In the genomic region with DNA sequence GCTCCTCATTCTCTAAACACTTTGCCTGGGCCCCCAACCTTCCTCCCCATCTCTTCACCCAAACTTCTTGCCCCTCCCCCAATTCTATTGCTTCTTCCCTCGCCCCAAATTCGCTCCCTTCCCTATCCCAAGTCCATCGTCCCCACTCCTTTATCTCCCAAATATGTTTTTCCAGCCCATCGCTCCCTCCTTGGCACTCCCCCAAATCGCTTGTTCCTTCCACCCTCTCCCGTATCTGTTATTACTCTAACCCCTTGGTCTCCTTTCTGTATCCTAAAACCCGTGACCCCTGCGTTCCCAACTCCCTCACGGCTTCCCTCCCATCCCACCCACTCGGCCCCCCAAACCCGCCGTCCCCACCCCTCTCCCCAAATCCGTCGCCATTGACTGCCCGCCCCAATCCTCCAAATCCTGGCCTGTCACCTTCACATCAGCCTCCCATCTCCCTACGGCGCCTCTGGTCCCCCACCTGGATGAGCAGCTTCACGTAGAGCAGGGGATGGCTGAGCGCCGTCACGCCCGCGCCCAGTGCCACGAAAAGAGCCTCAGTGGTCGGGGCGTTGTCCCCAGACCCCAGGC, we compare ENCODE assay signal across 9 cellular contexts. TPM values are rescaled to one million over a fixed set of nuclear protein-coding genes. Genes with fewer than 3 reads are reported as not detected.
DNase-seq lines count a peak whose midpoint lies in the region; TF ChIP-seq lines count a peak whose summit lies in the region.
"Had no signal": no experiment of that assay in that cellular context is flagged by ENCODE, and none has a peak within 500 bp of the region (broad histone marks: within the 10 kb centered on the region; RNA-seq: fewer than 3 reads in every experiment).

No MANE protein-coding gene starts in this region.

- no peaks in the 10 kb centered on the region for H3K27me3 Mint-ChIP-seq in activated CD4-positive, alpha-beta T cell treated with anti-CD3 and anti-CD28 coated beads, Interleukin-2, amount 10 ng/mL, durations not matched to agents 7 days and 5 days
- H3K27me3 Mint-ChIP-seq in HFFc6 (ENCODE audit: insufficient read depth), result no peaks in the 10 kb centered on the region; the same call in 1 of the 2 replicates
- H3K27me3 Mint-ChIP-seq: activated naive CD8-positive, alpha-beta T cell had no signal

- H3K36me3 Mint-ChIP-seq in activated CD4-positive, alpha-beta T cell treated with anti-CD3 and anti-CD28 coated beads, Interleukin-2, amount 10 ng/mL, durations not matched to agents 7 days and 5 days (ENCODE audit: low read depth), result peaks cover 10% of the 10 kb centered on the region
- H3K36me3 Mint-ChIP-seq in HFFc6 (ENCODE audit: low read depth), result peaks cover 2% of the 10 kb centered on the region; the same call in 1 of the 2 replicates

- peak overlapping the region; percentile 80 for H3K27ac ChIP-seq in RWPE1
- peak overlapping the region; percentile 75 for H3K27ac ChIP-seq in thymus (ENCODE audit: low read depth)

- peak overlapping the region; percentile 87 for H3K4me3 ChIP-seq in iPS-11a (ENCODE audit: low read depth, low read length)
- H3K4me3 ChIP-seq in thymus (ENCODE audit: low read length), result peak overlapping the region; percentile 99

- POLR2A ChIA-PET in activated CD4-positive, alpha-beta T cell treated with anti-CD3 and anti-CD28 coated beads, Interleukin-2, amount 10 ng/mL, durations not matched to agents 7 days and 5 days (lab: Charles Lee), result no interaction called here
- POLR2A ChIA-PET in RWPE1 (lab: Yijun Ruan, JAX; ENCODE audit: low non-redundant PET), result interaction anchor here (0.6 to 1.1 kb wide), 2 partner anchors 17 to 109 kb away, joined by 3 to 4 read pairs; no protein-coding TSS in a partner anchor

- H3K4me1 Mint-ChIP-seq in activated CD4-positive, alpha-beta T cell treated with anti-CD3 and anti-CD28 coated beads, Interleukin-2, amount 10 ng/mL, durations not matched to agents 7 days and 5 days, result peaks cover 31% of the 10 kb centered on the region
- H3K4me1 Mint-ChIP-seq in HFFc6 (ENCODE audit: low read depth), result peaks cover 33% of the 10 kb centered on the region

- H3K9me3 ChIP-seq in thymus (ENCODE audit: control insufficient read depth), result no peaks in the 10 kb centered on the region

- peaks cover 13% of the 10 kb centered on the region for H3K4me1 ChIP-seq in thymus (ENCODE audit: control insufficient read depth, insufficient read depth, low read length)

- H3K4me3 Mint-ChIP-seq in activated CD4-positive, alpha-beta T cell treated with anti-CD3 and anti-CD28 coated beads, Interleukin-2, amount 10 ng/mL, durations not matched to agents 7 days and 5 days, result no peak overlapping the region
- H3K4me3 Mint-ChIP-seq in HFFc6, result no peak overlapping the region

- TF ChIP-seq CTCF in RWPE1 (conservative IDR thresholded peaks at IDR 0.05; ENCODE audit: low read depth) (no peak), HFFc6 (IDR thresholded peaks at IDR 0.05) (no peak)

- no peak overlapping the region for H3K27ac Mint-ChIP-seq in activated CD4-positive, alpha-beta T cell treated with anti-CD3 and anti-CD28 coated beads, Interleukin-2, amount 10 ng/mL, durations not matched to agents 7 days and 5 days
- no peak overlapping the region for H3K27ac Mint-ChIP-seq in HFFc6
- H3K27ac Mint-ChIP-seq: activated naive CD8-positive, alpha-beta T cell had no signal

- peak; percentile 18 for DNase-seq in activated CD4-positive, alpha-beta T cell treated with anti-CD3 and anti-CD28 coated beads, Interleukin-2, amount 10 ng/mL, durations not matched to agents 7 days and 5 days
- no peak for DNase-seq in activated CD4-positive, alpha-beta T cell treated with anti-CD3 and anti-CD28 coated beads for 48 hours
- DNase-seq in RWPE1 (ENCODE audit: low spot score) (no peak), HFFc6 (no peak), amniotic stem cell (lab: John Stamatoyannopoulos, UW) (no peak)
- DNase-seq in activated effector memory CD4-positive, alpha-beta T cell treated with Interleukin-2 at 50 U/mL for 16 hours, result no peak

- H3K9me3 Mint-ChIP-seq in activated CD4-positive, alpha-beta T cell treated with anti-CD3 and anti-CD28 coated beads, Interleukin-2, amount 10 ng/mL, durations not matched to agents 7 days and 5 days, result no peaks in the 10 kb centered on the region
- no peaks in the 10 kb centered on the region for H3K9me3 Mint-ChIP-seq in HFFc6

- CTCF ChIA-PET in activated CD4-positive, alpha-beta T cell treated with anti-CD3 and anti-CD28 coated beads, Interleukin-2, amount 10 ng/mL, durations not matched to agents 7 days and 5 days (lab: Charles Lee), result interaction anchor here (0.6 to 1.4 kb wide), 5 partner anchors 9 to 99 kb away, joined by 3 to 7 read pairs (median 3); a partner anchor contains a TSS
- CTCF ChIA-PET in RWPE1 (lab: Yijun Ruan, JAX), result interaction anchor here (0.9 to 1.5 kb wide), 3 partner anchors 16 to 65 kb away, joined by 3 to 9 read pairs (median 4); no protein-coding TSS in a partner anchor

- H3K36me3 ChIP-seq in thymus (ENCODE audit: control insufficient read depth, insufficient read depth), result peaks cover 12% of the 10 kb centered on the region

- H3K27me3 ChIP-seq in thymus (ENCODE audit: control insufficient read depth, insufficient read depth), result no peaks in the 10 kb centered on the region

- under 1% methylated on average over 26 of the region's 26 CpGs for WGBS in thymus

RNA-seq across cellular contexts. Expression of a gene that starts 0.5 kb away (rescaled TPM):
- 100 to 1,000 TPM in 1 of 2 experiments, 10 to 100 TPM in 1; 94.7 to 107 TPM for total RNA-seq in activated CD4-positive, alpha-beta T cell treated with anti-CD3 and anti-CD28 coated beads, Interleukin-2, amount 10 ng/mL, durations not matched to agents 7 days and 5 days
- polyA plus RNA-seq in thymus, result 152 TPM
- total RNA-seq in HFFc6 (2021; fragmentation: NEBNext Ultra II Directional; extraction: Animal tissue kit (Norgen Biotek cat#: 25700)), result 100 to 1,000 TPM; 263 to 301 (median 281) TPM

RNA-seq across cellular contexts. Expression of a gene that starts 20.0 kb away (rescaled TPM):
- total RNA-seq in activated CD4-positive, alpha-beta T cell treated with anti-CD3 and anti-CD28 coated beads, Interleukin-2, amount 10 ng/mL, durations not matched to agents 7 days and 5 days, result 1 to 10 TPM; 1.5 to 2.1 TPM
- polyA plus RNA-seq in thymus, result 22.1 TPM
- not detected for total RNA-seq in HFFc6 (2021; fragmentation: NEBNext Ultra II Directional; extraction: Animal tissue kit (Norgen Biotek cat#: 25700))

RNA-seq across cellular contexts. Expression of a gene that starts 30.9 kb away (rescaled TPM):
- total RNA-seq in activated CD4-positive, alpha-beta T cell treated with anti-CD3 and anti-CD28 coated beads, Interleukin-2, amount 10 ng/mL, durations not matched to agents 7 days and 5 days, result 10 to 100 TPM; 13.5 to 15.1 TPM
- polyA plus RNA-seq in thymus, result 2.2 TPM
- total RNA-seq in HFFc6 (2021; fragmentation: NEBNext Ultra II Directional; extraction: Animal tissue kit (Norgen Biotek cat#: 25700)), result not detected

Comparison
In these comparisons a context has a peak if more than half of its experiments do, and no peak if none do; other contexts are left out.
1. RNA of a gene that starts 30.9 kb away (total RNA-seq): 13.5 to 15.1 TPM in activated CD4-positive, alpha-beta T cell treated with anti-CD3 and anti-CD28 coated beads, Interleukin-2, amount 10 ng/mL, durations not matched to agents 7 days and 5 days; not detected in HFFc6; every median in the first group is over 10 times any median in the second.